Comparison of ENCODE assay signal across 8 cellular contexts in genomic region chr16:678858-679807, GRCh38. TPM values are rescaled to one million over a fixed set of nuclear protein-coding genes. Genes with fewer than 3 reads are reported as not detected.
A peak's percentile ranks its signal among the peaks of the same experiment; 100 is the strongest.
DNase-seq lines count a peak whose midpoint lies in the region; ATAC-seq and TF ChIP-seq lines count a peak whose summit lies in the region.

No MANE protein-coding gene starts in this region.

- ATAC-seq in GM21825 (IDR thresholded peaks at IDR 0.05; ENCODE audit: unreplicated experiment) (peak; percentile 9), GM18502 (IDR thresholded peaks at IDR 0.05; ENCODE audit: poor library complexity, unreplicated experiment) (no peak)

- H3K4me3 Mint-ChIP-seq in activated T-cell treated with anti-CD3 and anti-CD28 coated beads, Interleukin-2, amount 50 U/mL, for 24 hours, result peak overlapping the region; percentile 79
- H3K4me3 Mint-ChIP-seq in nephron (peak overlapping the region; percentile 86 to 90 (median 88)), type B pancreatic cell (peak overlapping the region; percentile 84)

- DNase-seq in Ammon's horn (ENCODE audit: low spot score) (peak; percentile 72), NCI-H524 (lab: John Stamatoyannopoulos, UW) (peak; percentile 70 to 82), fibroblast of pulmonary artery (ENCODE audit: low read depth) (peak; percentile 48), type B pancreatic cell (ENCODE audit: extremely low spot score, unreplicated experiment) (no peak)
- DNase-seq in activated T-cell treated with anti-CD3 and anti-CD28 coated beads, Interleukin-2, amount 50 U/mL, for 24 hours, result no peak

- H3K27me3 Mint-ChIP-seq in activated T-cell treated with anti-CD3 and anti-CD28 coated beads, Interleukin-2, amount 50 U/mL, for 24 hours, result peaks cover 9% of the 10 kb centered on the region
- H3K27me3 Mint-ChIP-seq in nephron (ENCODE audit: low read depth), result peaks cover 6% of the 10 kb centered on the region
- H3K27me3 Mint-ChIP-seq in type B pancreatic cell, result peaks cover 5% of the 10 kb centered on the region

- peaks cover 37% of the 10 kb centered on the region for H3K36me3 Mint-ChIP-seq in activated T-cell treated with anti-CD3 and anti-CD28 coated beads, Interleukin-2, amount 50 U/mL, for 24 hours (ENCODE audit: low read depth)
- H3K36me3 Mint-ChIP-seq in nephron (ENCODE audit: low read depth) (no peaks in the 10 kb centered on the region), type B pancreatic cell (peaks cover 4% of the 10 kb centered on the region)

- H3K27ac Mint-ChIP-seq in activated T-cell treated with anti-CD3 and anti-CD28 coated beads, Interleukin-2, amount 50 U/mL, for 24 hours, result peak overlapping the region; percentile 90
- H3K27ac Mint-ChIP-seq in nephron (peak overlapping the region; percentile 70 to 88 (median 85)), type B pancreatic cell (peak overlapping the region; percentile 36)

- peaks cover 39% of the 10 kb centered on the region for H3K4me1 Mint-ChIP-seq in activated T-cell treated with anti-CD3 and anti-CD28 coated beads, Interleukin-2, amount 50 U/mL, for 24 hours (ENCODE audit: low read depth)
- H3K4me1 Mint-ChIP-seq in nephron (peaks cover 4% of the 10 kb centered on the region), type B pancreatic cell (ENCODE audit: unreplicated experiment) (peaks cover 3% of the 10 kb centered on the region)

- no peak for TF ChIP-seq CTCF in fibroblast of pulmonary artery (IDR thresholded peaks at IDR 0.05; ENCODE audit: low read length, missing control alignments)
- TF ChIP-seq CTCF in nephron (IDR thresholded peaks at IDR 0.05; ENCODE audit: unreplicated experiment in 3 of 3), result no peak
- TF ChIP-seq CTCF in type B pancreatic cell (conservative IDR thresholded peaks at IDR 0.05), result no peak

- no peaks in the 10 kb centered on the region for H3K9me3 Mint-ChIP-seq in activated T-cell treated with anti-CD3 and anti-CD28 coated beads, Interleukin-2, amount 50 U/mL, for 24 hours
- H3K9me3 Mint-ChIP-seq in nephron (no peaks in the 10 kb centered on the region), type B pancreatic cell (no peaks in the 10 kb centered on the region)

- H3K4me3 ChIP-seq in fibroblast of pulmonary artery (replicated peaks; ENCODE audit: low read depth, low read length), result peak overlapping the region; percentile 57

RNA-seq across cellular contexts. Expression of gene STUB1, which starts 1.1 kb away (rescaled TPM):
- total RNA-seq in type B pancreatic cell (ENCODE audit: low replicate concordance), result 74.7 and 80.3 TPM in 2 replicates

RNA-seq across cellular contexts. Expression of gene RHBDL1, which starts 3.7 kb away (rescaled TPM):
- 2.2 and 2.7 TPM in 2 replicates for total RNA-seq in type B pancreatic cell (ENCODE audit: low replicate concordance)

RNA-seq across cellular contexts. Expression of gene JMJD8, which starts 5.0 kb away (rescaled TPM):
- 63.3 and 65.2 TPM in 2 replicates for total RNA-seq in type B pancreatic cell (ENCODE audit: low replicate concordance)

RNA-seq across cellular contexts. Expression of gene WDR24, which starts 11.1 kb away (rescaled TPM):
- total RNA-seq in type B pancreatic cell (ENCODE audit: low replicate concordance), result 18.2 and 21.0 TPM in 2 replicates

RNA-seq across cellular contexts. Expression of gene RHOT2, which starts 11.2 kb away (rescaled TPM):
- 146 and 163 TPM in 2 replicates for total RNA-seq in type B pancreatic cell (ENCODE audit: low replicate concordance)

Comparison
In these comparisons a context has a peak if more than half of its experiments do, and no peak if none do; other contexts are left out.
1. DNase-seq: peak in Ammon's horn (single experiment), NCI-H524 (2 of 2) and fibroblast of pulmonary artery (single experiment); none in activated T-cell treated with anti-CD3 and anti-CD28 coated beads, Interleukin-2, amount 50 U/mL, for 24 hours (single experiment) and type B pancreatic cell (single experiment).
2. H3K27ac Mint-ChIP-seq: peak in every context shown above with its lines; median percentile 90 in activated T-cell treated with anti-CD3 and anti-CD28 coated beads, Interleukin-2, amount 50 U/mL, for 24 hours; 85 in nephron; 36 in type B pancreatic cell.
3. Peak in every context shown above with its lines, with median percentiles within 50 percentile points of each other: H3K4me3 Mint-ChIP-seq.